ENCODE assay signal across 29 cellular contexts in the genomic region with DNA sequence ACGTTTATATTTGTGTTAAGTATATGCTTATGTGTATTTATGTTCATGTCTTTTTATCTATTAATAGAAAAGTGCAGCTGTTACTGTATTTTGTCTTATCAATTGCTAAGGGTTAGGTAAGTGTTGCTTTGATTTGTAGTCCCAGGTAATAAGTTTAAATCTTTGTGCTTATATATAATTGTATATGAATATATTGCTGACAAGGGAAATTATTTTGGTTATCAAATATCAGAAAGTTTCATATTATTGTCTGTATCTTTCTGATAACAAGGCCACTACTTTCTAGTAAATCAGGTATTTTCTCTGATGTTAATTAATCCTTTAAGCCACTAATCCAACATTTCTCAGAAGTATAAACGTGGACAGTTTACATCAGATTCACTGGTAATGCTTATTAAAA. TPM values are rescaled to one million over a fixed set of nuclear protein-coding genes. Genes with fewer than 3 reads are reported as not detected.
"Had no signal": no experiment of that assay in that cellular context is flagged by ENCODE, and none has a peak within 500 bp of the region (broad histone marks: within the 10 kb centered on the region; RNA-seq: fewer than 3 reads in every experiment).

No MANE protein-coding gene starts in this region.

- H2AFZ ChIP-seq: parathyroid adenoma had no signal

- H3K4me3 ChIP-seq: psoas muscle, skin epidermis, smooth muscle cell, spleen, suprapubic skin, testis, tibial artery, transverse colon, vagina had no signal

- H3K9me3 ChIP-seq: neutrophil, psoas muscle, spleen, suprapubic skin, testis, tibial artery, transverse colon, vagina had no signal

- H3K9ac ChIP-seq: parathyroid adenoma had no signal

- DNase-seq: naive thymus-derived CD8-positive, alpha-beta T cell; nephron progenitor cell; nucleus accumbens; posterior cingulate gyrus; psoas muscle; right cardiac atrium; spleen; stimulated activated CD4-positive, alpha-beta T cell treated with anti-CD3 and anti-CD28 coated beads, Interleukin-12 subunit alpha, Interleukin-12 subunit beta, amount 100 ng/mL, for 4 hours; stimulated activated CD4-positive, alpha-beta T cell treated with anti-CD3 and anti-CD28 coated beads, Interleukin-1b, Interleukin-23, amount 100 ng/mL, for 48 hours; stimulated activated CD4-positive, alpha-beta T cell treated with anti-CD3 and anti-CD28 coated beads, Interleukin-4, amount 100 ng/mL, for 1 hour; stimulated activated CD4-positive, alpha-beta T cell treated with anti-CD3 and anti-CD28 coated beads, Interleukin-4, amount 100 ng/mL, for 4 hours; stimulated activated CD8-positive, alpha-beta memory T cell treated with anti-CD3 and anti-CD28 coated beads, Interleukin-4, amount 100 ng/mL, for 48 hours; stimulated activated naive CD4-positive, alpha-beta T cell; stimulated activated naive CD8-positive, alpha-beta T cell treated with anti-CD3 and anti-CD28 coated beads, Interleukin-15, amount 100 ng/mL, for 72 hours; stimulated activated naive CD8-positive, alpha-beta T cell treated with anti-CD3 and anti-CD28 coated beads, Interleukin-15, Interleukin-2, amounts not matched to agents 100 U/mL and 50 U/mL, for 24 hours; substantia nigra; testis; tibial artery; transverse colon had no signal

- H3K79me2 ChIP-seq: parathyroid adenoma had no signal

- H3K4me2 ChIP-seq: smooth muscle cell had no signal

- H3K27ac ChIP-seq: neutrophil, parathyroid adenoma, psoas muscle, skin epidermis, spleen, suprapubic skin, testis, tibial artery, transverse colon, vagina had no signal

- H3K4me1 ChIP-seq: parathyroid adenoma, psoas muscle, spleen, suprapubic skin, testis, tibial artery, transverse colon, vagina had no signal

- FAIRE-seq: urothelium cell line had no signal

- H3K36me3 ChIP-seq: neutrophil, suprapubic skin, tibial artery, transverse colon, vagina had no signal

- ATAC-seq: naive thymus-derived CD8-positive, alpha-beta T cell; natural killer cell treated with Interleukin-12 subunit alpha and Interleukin-12 subunit beta and Interleukin-15 and Interleukin-18, amount 100 ng/mL, for 72 hours; psoas muscle; sciatic nerve; stimulated activated memory B cell treated with anti-CD40 and anti-IgM and Interleukin-4, amounts not matched to agents 10 μg/mL and 1 μg/mL and 100 μg/mL, for 72 hours; stimulated activated naive CD8-positive, alpha-beta T cell treated with anti-CD3 and anti-CD28 coated beads, Interleukin-15, amount 100 ng/mL, for 72 hours; stimulated activated naive CD8-positive, alpha-beta T cell treated with anti-CD3 and anti-CD28 coated beads, Interleukin-15, Interleukin-2, amounts not matched to agents 100 U/mL and 50 U/mL, for 24 hours had no signal

- H3K27me3 ChIP-seq: neutrophil, spleen, suprapubic skin, testis, tibial artery, transverse colon, vagina had no signal

RNA-seq across cellular contexts. Expression of a gene that starts 21.3 kb away (rescaled TPM):
- polyA plus RNA-seq: naive thymus-derived CD8-positive, alpha-beta T cell; smooth muscle cell had no signal
